In genomic region chr5:31717586-31717985, GRCh38 we compare ENCODE assay signal across 26 cellular contexts.
"Had no signal": no experiment of that assay in that cellular context is flagged by ENCODE, and none has a peak within 500 bp of the region (broad histone marks: within the 10 kb centered on the region; RNA-seq: fewer than 3 reads in every experiment).

No MANE protein-coding gene starts in this region.

- H3K27me3 ChIP-seq: ascending aorta, body of pancreas, Peyer's patch had no signal

- DNase-seq: activated CD4-positive, alpha-beta T cell treated with anti-CD3 and anti-CD28 coated beads for 1 hour; activated CD4-positive, alpha-beta T cell treated with anti-CD3 and anti-CD28 coated beads, Interleukin-2, amount 10 ng/mL, durations not matched to agents 24 days and 14 days; activated CD4-positive, alpha-beta T cell treated with anti-CD3 and anti-CD28 coated beads, Interleukin-2, amount 50 U/mL, for 48 hours; activated CD8-positive, alpha-beta memory T cell treated with anti-CD3 and anti-CD28 coated beads, Interleukin-2, amount 10 ng/mL, durations not matched to agents 7 days and 5 days; activated effector memory CD4-positive, alpha-beta T cell treated with anti-CD3 and anti-CD28 coated beads, Interleukin-2, amount 50 U/mL, for 16 hours; activated naive CD4-positive, alpha-beta T cell treated with Interleukin-2 at 50 U/mL for 16 hours; activated naive CD8-positive, alpha-beta T cell treated with anti-CD3 and anti-CD28 coated beads, Interleukin-2, amount 50 U/mL, for 24 hours; activated T-cell treated with anti-CD3 and anti-CD28 coated beads, Interleukin-2, amount 50 U/mL, for 24 hours; amniotic stem cell; body of pancreas; central memory CD4-positive, alpha-beta T cell; KG1; NCI-H1048; NCI-H146; NCI-H1930; NCI-H345; NCI-H510A; NCI-H526 treated with DMSO at 0.1 percent for 48 hours; NCI-H82; Peyer's patch; Right ventricle myocardium superior; SW 1271 had no signal

- H3K27ac ChIP-seq: ascending aorta, body of pancreas, Peyer's patch, RWPE1 had no signal

- H3K4me3 ChIP-seq: ascending aorta, body of pancreas, Peyer's patch had no signal

- H3K36me3 Mint-ChIP-seq: activated CD8-positive, alpha-beta memory T cell treated with anti-CD3 and anti-CD28 coated beads, Interleukin-2, amount 10 ng/mL, durations not matched to agents 7 days and 5 days; activated naive CD4-positive, alpha-beta T cell treated with anti-CD3 and anti-CD28 coated beads, Interleukin-2, amount 50 U/mL, for 72 hours had no signal

- H3K4me1 Mint-ChIP-seq: activated CD4-positive, alpha-beta T cell treated with anti-CD3 and anti-CD28 coated beads, Interleukin-2, amount 10 ng/mL, durations not matched to agents 24 days and 14 days; activated naive CD8-positive, alpha-beta T cell treated with anti-CD3 and anti-CD28 coated beads, Interleukin-2, amount 50 U/mL, for 24 hours had no signal

- H3K9me3 Mint-ChIP-seq: activated CD4-positive, alpha-beta T cell treated with anti-CD3 and anti-CD28 coated beads, Interleukin-2, amount 10 ng/mL, durations not matched to agents 24 days and 14 days; activated naive CD4-positive, alpha-beta T cell treated with anti-CD3 and anti-CD28 coated beads, Interleukin-2, amount 50 U/mL, for 72 hours; activated naive CD8-positive, alpha-beta T cell treated with anti-CD3 and anti-CD28 coated beads, Interleukin-2, amount 50 U/mL, for 24 hours; activated T-cell treated with anti-CD3 and anti-CD28 coated beads, Interleukin-2, amount 50 U/mL, for 24 hours had no signal

- H3K27ac Mint-ChIP-seq: activated CD4-positive, alpha-beta T cell treated with anti-CD3 and anti-CD28 coated beads, Interleukin-2, amount 10 ng/mL, durations not matched to agents 24 days and 14 days; activated CD8-positive, alpha-beta memory T cell treated with anti-CD3 and anti-CD28 coated beads, Interleukin-2, amount 10 ng/mL, durations not matched to agents 7 days and 5 days; activated naive CD8-positive, alpha-beta T cell treated with anti-CD3 and anti-CD28 coated beads, Interleukin-2, amount 50 U/mL, for 24 hours; activated T-cell treated with anti-CD3 and anti-CD28 coated beads, Interleukin-2, amount 50 U/mL, for 24 hours had no signal

- H3K27me3 Mint-ChIP-seq: activated CD8-positive, alpha-beta memory T cell treated with anti-CD3 and anti-CD28 coated beads, Interleukin-2, amount 10 ng/mL, durations not matched to agents 7 days and 5 days; activated naive CD8-positive, alpha-beta T cell treated with anti-CD3 and anti-CD28 coated beads, Interleukin-2, amount 50 U/mL, for 24 hours had no signal

- FAIRE-seq: bronchial epithelial cell had no signal

- H3K9me3 ChIP-seq: ascending aorta, body of pancreas, Peyer's patch had no signal

- H3K4me3 Mint-ChIP-seq: activated CD4-positive, alpha-beta T cell treated with anti-CD3 and anti-CD28 coated beads, Interleukin-2, amount 10 ng/mL, durations not matched to agents 24 days and 14 days; activated CD8-positive, alpha-beta memory T cell treated with anti-CD3 and anti-CD28 coated beads, Interleukin-2, amount 10 ng/mL, durations not matched to agents 7 days and 5 days; activated naive CD8-positive, alpha-beta T cell treated with anti-CD3 and anti-CD28 coated beads, Interleukin-2, amount 50 U/mL, for 24 hours; activated T-cell treated with anti-CD3 and anti-CD28 coated beads, Interleukin-2, amount 50 U/mL, for 24 hours had no signal

- H3K36me3 ChIP-seq: ascending aorta, Peyer's patch had no signal

- H3K4me1 ChIP-seq: ascending aorta, body of pancreas, Peyer's patch had no signal

- ATAC-seq: activated CD8-positive, alpha-beta memory T cell treated with anti-CD3 and anti-CD28 coated beads, Interleukin-2, amount 10 ng/mL, durations not matched to agents 7 days and 5 days; activated naive CD4-positive, alpha-beta T cell treated with anti-CD3 and anti-CD28 coated beads, Interleukin-2, amount 50 U/mL, for 72 hours; activated naive CD8-positive, alpha-beta T cell treated with anti-CD3 and anti-CD28 coated beads, Interleukin-2, amount 50 U/mL, for 24 hours; body of pancreas had no signal
